Comparison of ENCODE assay signal across 15 cellular contexts in genomic region chr2:208584387-208584965, GRCh38.
"Had no signal": no experiment of that assay in that cellular context is flagged by ENCODE, and none has a peak within 500 bp of the region (broad histone marks: within the 10 kb centered on the region; RNA-seq: fewer than 3 reads in every experiment).

No MANE protein-coding gene starts in this region.

- H3K27me3 ChIP-seq: adrenal gland, esophagus squamous epithelium, sigmoid colon, upper lobe of right lung had no signal

- H3K4me3 ChIP-seq: adrenal gland, esophagus squamous epithelium, mucosa of descending colon, psoas muscle, sigmoid colon, thoracic aorta, upper lobe of right lung had no signal

- H3K27ac ChIP-seq: adrenal gland, esophagus squamous epithelium, psoas muscle, sigmoid colon, thoracic aorta, upper lobe of right lung had no signal

- H3K36me3 ChIP-seq: adrenal gland, esophagus squamous epithelium, sigmoid colon, thoracic aorta, upper lobe of right lung had no signal

- H3K4me1 ChIP-seq: adrenal gland, esophagus squamous epithelium, psoas muscle, sigmoid colon, upper lobe of right lung had no signal

- DNase-seq: activated CD4-positive, alpha-beta T cell treated with anti-CD3 and anti-CD28 coated beads, Interleukin-2, amount 50 U/mL, for 4 hours; activated gamma-delta T cell; adrenal gland; dermis blood vessel endothelial cell; effector memory CD4-positive, alpha-beta T cell; esophagus squamous epithelium; mesenchymal stem cell; mucosa of descending colon; naive B cell; psoas muscle; sigmoid colon; stimulated activated CD4-positive, alpha-beta T cell treated with anti-CD3 and anti-CD28 coated beads, Interleukin-4, amount 100 ng/mL, for 4 hours; stimulated activated naive B cell treated with anti-CD40 and anti-IgM and Interleukin-4, amounts not matched to agents 10 μg/mL and 1 μg/mL and 100 μg/mL, for 72 hours; upper lobe of right lung had no signal

- H3K9me3 ChIP-seq: adrenal gland, esophagus squamous epithelium, mucosa of descending colon, psoas muscle, sigmoid colon, thoracic aorta, upper lobe of right lung had no signal
